ENCODE assay signal across 11 cellular contexts in genomic region chr5:115461506-115462290, GRCh38.
A peak's percentile ranks its signal among the peaks of the same experiment; 100 is the strongest.
DNase-seq lines count a peak whose midpoint lies in the region; ATAC-seq and TF ChIP-seq lines count a peak whose summit lies in the region.
"Had no signal": no experiment of that assay in that cellular context is flagged by ENCODE, and none has a peak within 500 bp of the region (broad histone marks: within the 10 kb centered on the region; RNA-seq: fewer than 3 reads in every experiment).

No MANE protein-coding gene starts in this region.

- no peaks in the 10 kb centered on the region for H3K4me1 Mint-ChIP-seq in endothelial cell (ENCODE audit: unreplicated experiment)

- in situ Hi-C loops in HAP-1 (cut with MboI; ENCODE audit: low sequenced_read_pairs): no loop called here

- no peaks in the 10 kb centered on the region for H3K27me3 Mint-ChIP-seq in endothelial cell (ENCODE audit: unreplicated experiment)

- peak overlapping the region; percentile 30; the same call in 1 of the 2 replicates for H3K4me3 ChIP-seq in ACC112 (ENCODE audit: low read depth, low read length)
- no peak overlapping the region for H3K4me3 ChIP-seq in HAP-1

- no peak overlapping the region for H3K27ac Mint-ChIP-seq in endothelial cell (ENCODE audit: unreplicated experiment)

- ATAC-seq in GM19351 (IDR thresholded peaks at IDR 0.05; ENCODE audit: unreplicated experiment) (peak; percentile 54), esophagus mucosa (peak; percentile 92)

- DNase-seq in NCI-H226: peak; percentile 81
- DNase-seq in DMS153 (lab: John Stamatoyannopoulos, UW): no peak
- DNase-seq in HAP-1 (ENCODE audit: low spot score in 2 of 2): no peak
- no peak for DNase-seq in HuH-7.5 (ENCODE audit: low spot score)
- no peak for DNase-seq in endothelial cell (ENCODE audit: low spot score)
- DNase-seq: aorta, NCI-H1092 treated with DMSO at 0.1 percent for 48 hours had no signal

- no peaks in the 10 kb centered on the region for H3K36me3 ChIP-seq in ACC112 (ENCODE audit: insufficient read depth, low read length)
- H3K36me3 ChIP-seq in HAP-1 (replicated peaks): no peaks in the 10 kb centered on the region

- H3K4me1 ChIP-seq in ACC112 (ENCODE audit: control insufficient read depth, insufficient read depth, low read length, unreplicated experiment) (peaks cover 85% of the 10 kb centered on the region), HAP-1 (no peaks in the 10 kb centered on the region)

- H3K79me2 ChIP-seq in ACC112 (ENCODE audit: control insufficient read depth, insufficient read depth, low read length, unreplicated experiment): no peaks in the 10 kb centered on the region
- H3K79me2 ChIP-seq: parathyroid adenoma had no signal

- H3K4me3 Mint-ChIP-seq in endothelial cell (ENCODE audit: unreplicated experiment): no peak overlapping the region

- H3K27ac ChIP-seq in ACC112 (ENCODE audit: low read depth, low read length): peak overlapping the region; percentile 96
- H3K27ac ChIP-seq: parathyroid adenoma had no signal

- peak overlapping the region; percentile 16 for H2AFZ ChIP-seq in ACC112 (ENCODE audit: low read length, unreplicated experiment)
- H2AFZ ChIP-seq: parathyroid adenoma had no signal

- no peaks in the 10 kb centered on the region for H3K27me3 ChIP-seq in ACC112 (ENCODE audit: insufficient read depth, low read length)
- no peaks in the 10 kb centered on the region for H3K27me3 ChIP-seq in HAP-1 (ENCODE audit: low read depth)

- H3K36me3 Mint-ChIP-seq in endothelial cell (ENCODE audit: low read depth, unreplicated experiment): no peaks in the 10 kb centered on the region

- H3K9me3 Mint-ChIP-seq in endothelial cell (ENCODE audit: unreplicated experiment): no peaks in the 10 kb centered on the region

- no peaks in the 10 kb centered on the region for H3K9me3 ChIP-seq in HAP-1

- TF ChIP-seq CTCF in endothelial cell (IDR thresholded peaks at IDR 0.05; ENCODE audit: unreplicated experiment): no peak
